8 cellular contexts compared by ENCODE assay signal in the genomic region with DNA sequence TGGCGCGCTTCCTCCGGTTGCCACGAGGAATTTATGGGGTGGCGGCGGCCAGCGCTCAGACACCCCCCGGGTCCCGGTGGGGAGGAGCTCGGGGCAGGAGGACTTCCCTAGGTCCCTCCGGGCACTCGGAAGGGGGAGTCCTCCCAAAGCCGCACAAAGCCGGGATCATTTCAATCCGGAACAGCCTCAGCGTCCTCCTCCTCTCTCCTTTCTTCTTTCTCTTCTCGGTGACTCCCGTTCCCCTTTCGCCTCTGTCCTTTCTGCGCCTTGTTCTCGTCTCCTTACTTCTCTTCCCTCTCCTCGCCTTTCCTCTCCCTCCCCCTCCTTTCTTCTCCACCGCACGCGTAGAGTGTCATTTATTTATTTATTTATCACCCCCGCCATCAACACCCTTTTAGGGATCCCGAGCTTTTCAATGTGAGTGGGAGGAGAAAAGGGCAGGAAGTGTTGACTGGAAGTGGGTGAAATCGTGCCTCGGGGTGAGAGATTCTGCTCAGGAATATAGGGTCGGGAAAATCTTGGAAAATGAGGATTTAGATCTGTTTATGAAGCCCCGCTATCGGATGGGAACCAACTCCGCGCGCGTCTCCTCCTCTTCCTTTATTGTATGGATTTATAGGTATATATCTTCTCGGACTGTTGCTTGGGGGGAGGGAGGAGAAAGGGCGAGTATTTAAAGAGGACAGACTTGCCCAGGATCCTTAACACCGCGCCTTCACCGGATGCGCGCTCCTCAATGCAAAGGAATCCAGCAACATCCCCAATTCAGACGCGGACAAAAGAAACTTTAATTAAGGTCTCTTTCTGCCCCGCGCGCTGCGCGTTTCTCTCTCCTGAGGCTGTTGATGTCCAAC. TPM values are rescaled to one million over a fixed set of nuclear protein-coding genes. Genes with fewer than 3 reads are reported as not detected.
DNase-seq lines count a peak whose midpoint lies in the region; ATAC-seq and TF ChIP-seq lines count a peak whose summit lies in the region.

No MANE protein-coding gene starts in this region.

- no peak overlapping the region for H3K9ac ChIP-seq in KMS-11

- peaks cover 6% of the 10 kb centered on the region; the same call in 1 of the 2 replicates for H3K79me2 ChIP-seq in KMS-11 (ENCODE audit: insufficient read depth, low read depth)

- H3K4me1 ChIP-seq in KMS-11 (ENCODE audit: low read depth, poor library complexity, severe bottlenecking) (peaks cover 8% of the 10 kb centered on the region), upper lobe of right lung (no peaks in the 10 kb centered on the region)

- H3K36me3 ChIP-seq in KMS-11 (ENCODE audit: insufficient read depth) (no peaks in the 10 kb centered on the region), upper lobe of right lung (no peaks in the 10 kb centered on the region)

- no peaks in the 10 kb centered on the region for H4K20me1 ChIP-seq in KMS-11 (ENCODE audit: insufficient read depth)

- H3K4me3 ChIP-seq in AG10803 (ENCODE audit: low read length) (peak overlapping the region; percentile 93), KMS-11 (IDR thresholded peaks at IDR 0.05; ENCODE audit: insufficient read depth, low read depth, low read length) (no peak overlapping the region), upper lobe of right lung (peak overlapping the region; percentile 61)

- H2AFZ ChIP-seq in KMS-11 (ENCODE audit: low read depth): peak overlapping the region; percentile 98; the same call in 1 of the 2 replicates

- H3K9me3 ChIP-seq in upper lobe of right lung: no peaks in the 10 kb centered on the region

- H3K4me2 ChIP-seq in KMS-11: peak overlapping the region; percentile 93

- no peaks in the 10 kb centered on the region for H3K27me3 ChIP-seq in KMS-11 (ENCODE audit: insufficient read depth, low read depth)
- no peaks in the 10 kb centered on the region for H3K27me3 ChIP-seq in upper lobe of right lung

- ATAC-seq in upper lobe of right lung (peak; percentile 40), GM19463 (IDR thresholded peaks at IDR 0.05; ENCODE audit: unreplicated experiment) (no peak), HG03571 (IDR thresholded peaks at IDR 0.05; ENCODE audit: unreplicated experiment) (no peak)

- H3K27ac ChIP-seq in KMS-11 (no peak overlapping the region), upper lobe of right lung (peak overlapping the region; percentile 18)

- peak; percentile 29 for DNase-seq in AG10803 (ENCODE audit: low read depth)
- peak; percentile 36 for DNase-seq in dermis blood vessel endothelial cell
- DNase-seq in medulla oblongata (ENCODE audit: extremely low spot score): peak; percentile 48
- peak; percentile 75 for DNase-seq in upper lobe of right lung
- DNase-seq in stimulated activated CD4-positive, alpha-beta T cell treated with anti-CD3 and anti-CD28 coated beads, Interleukin-12 subunit alpha, Interleukin-12 subunit beta, amount 100 ng/mL, for 4 hours: no peak

- intact Hi-C loops in upper lobe of right lung (cut with DNase I): no loop called here

- TF ChIP-seq CTCF in AG10803 (conservative IDR thresholded peaks at IDR 0.05; ENCODE audit: low read length) (no peak), KMS-11 (conservative IDR thresholded peaks at IDR 0.05; ENCODE audit: low read depth, low read length) (no peak), upper lobe of right lung (IDR thresholded peaks at IDR 0.05) (no peak)

RNA-seq across cellular contexts. Expression of a gene that starts 2.0 kb away (rescaled TPM):
- 11.4 and 11.9 TPM in 2 replicates for total RNA-seq in dermis blood vessel endothelial cell
- total RNA-seq in upper lobe of right lung: 25.4 TPM
